In genomic region chr2:86719263-86719636, GRCh38 we compare ENCODE assay signal across 8 cellular contexts. TPM values are rescaled to one million over a fixed set of nuclear protein-coding genes. Genes with fewer than 3 reads are reported as not detected.
A peak's percentile ranks its signal among the peaks of the same experiment; 100 is the strongest.
DNase-seq lines count a peak whose midpoint lies in the region; ATAC-seq and TF ChIP-seq lines count a peak whose summit lies in the region.
"Not testable (repeated sequence)": the region's sequence is repeated elsewhere in the genome, so short reads cannot be mapped to it uniquely, and the experiment has no call there.

No MANE protein-coding gene starts in this region.

- TF ChIP-seq RAD21 in SK-N-SH (IDR thresholded peaks at IDR 0.05; ENCODE audit: low read length), result not testable (repeated sequence)

- peak overlapping the region in 3 of 5 experiments; percentile 67 to 74 (median 71) for H3K4me3 Mint-ChIP-seq in brain

- H3K4me2 ChIP-seq in DOHH2 (ENCODE audit: low read length), result peak overlapping the region; percentile 36; the same call in 1 of the 2 replicates
- H3K4me2 ChIP-seq in SK-N-SH, result not testable (repeated sequence)

- CTCF ChIA-PET in SK-N-SH (lab: Yijun Ruan, JAX), result not testable (repeated sequence)

- H4K20me1 ChIP-seq in DOHH2 (ENCODE audit: control insufficient read depth, insufficient read depth, low read depth, low read length); SK-N-SH (ENCODE audit: insufficient read depth): not testable (repeated sequence)

- not testable (repeated sequence) for H3K9me2 ChIP-seq in DOHH2 (replicated peaks; ENCODE audit: control insufficient read depth, low read length); SK-N-SH

- H3K79me2 ChIP-seq in DOHH2 (ENCODE audit: control insufficient read depth, low read length), result peaks cover 17% of the 10 kb centered on the region
- not testable (repeated sequence) for H3K79me2 ChIP-seq in SK-N-SH (ENCODE audit: insufficient read depth)

- not testable (repeated sequence) for H3K4me1 Mint-ChIP-seq in brain

- H3K4me1 ChIP-seq in DOHH2 (ENCODE audit: control insufficient read depth, low read length); SK-N-SH (ENCODE audit: control insufficient read depth in 1 of 2, insufficient read depth in 2 of 2, low read depth in 1 of 2, low read length in 1 of 2); lower lobe of right lung; prostate gland (replicated peaks); tibial nerve: not testable (repeated sequence)

- WGBS in SK-N-SH (ENCODE audit: low lambda C conversion rate), result no CpG with 5 or more reads among the region's 30 CpGs
- no CpG with 5 or more reads among the region's 30 CpGs for WGBS in prostate gland
- no CpG with 5 or more reads among the region's 30 CpGs for WGBS in tibial nerve, 2 donors

- not testable (repeated sequence) for TF ChIP-seq CTCF in DOHH2 (IDR thresholded peaks at IDR 0.05; ENCODE audit: low read depth, low read length, poor library complexity, severe bottlenecking); SK-N-SH (IDR thresholded peaks at IDR 0.05); brain (conservative IDR thresholded peaks at IDR 0.05); foreskin fibroblast (IDR thresholded peaks at IDR 0.05; ENCODE audit: low read depth, low read length); lower lobe of right lung (IDR thresholded peaks at IDR 0.05); prostate gland (IDR thresholded peaks at IDR 0.05); tibial nerve (IDR thresholded peaks at IDR 0.05)

- H3K9me3 Mint-ChIP-seq in brain, result not testable (repeated sequence)

- ATAC-seq in HG03354 (IDR thresholded peaks at IDR 0.05; ENCODE audit: poor library complexity, severe bottlenecking, unreplicated experiment) (peak; percentile 19), lower lobe of right lung (peak; percentile 68 to 70)

- not testable (repeated sequence) for TF ChIP-seq POLR2A in prostate gland (IDR thresholded peaks at IDR 0.05); tibial nerve (IDR thresholded peaks at IDR 0.05)

- H3K4me3 ChIP-seq in DOHH2 (ENCODE audit: low read length) (peak overlapping the region; percentile 80), SK-N-SH (ENCODE audit: low read depth in 2 of 2, low read length in 1 of 2) (peak overlapping the region in 1 of 2 experiments; percentile 63; a peak in 1 of 4 replicates), foreskin fibroblast (ENCODE audit: low read depth in 1 of 2, low read length in 2 of 2) (peak overlapping the region; percentile 39 to 55), lower lobe of right lung (peak overlapping the region; percentile 67), prostate gland (peak overlapping the region; percentile 58 to 64), tibial nerve (peak overlapping the region in 3 of 4 donors; percentile 56 to 82 (median 66))

- not testable (repeated sequence) for H2AFZ ChIP-seq in SK-N-SH (ENCODE audit: low read depth)

- H3K9ac ChIP-seq in SK-N-SH, result peak overlapping the region; percentile 66; the same call in 1 of the 2 replicates

- POLR2A ChIA-PET in SK-N-SH (lab: Yijun Ruan, JAX), result not testable (repeated sequence)

- not testable (repeated sequence) for H3K36me3 Mint-ChIP-seq in brain

- H3K27me3 ChIP-seq in DOHH2 (ENCODE audit: control insufficient read depth, low read length); SK-N-SH (ENCODE audit: insufficient read depth); lower lobe of right lung (ENCODE audit: low read depth); prostate gland (replicated peaks; ENCODE audit: insufficient read depth); tibial nerve: not testable (repeated sequence)

- not testable (repeated sequence) for H3K27ac ChIP-seq in DOHH2 (ENCODE audit: low read depth, low read length)
- peak overlapping the region in 1 of 2 experiments; percentile 65; a peak in 1 of 4 replicates for H3K27ac ChIP-seq in SK-N-SH (ENCODE audit: low read depth in 2 of 2, low read length in 1 of 2)
- peak overlapping the region; percentile 86 for H3K27ac ChIP-seq in lower lobe of right lung
- peak overlapping the region; percentile 88 to 91 for H3K27ac ChIP-seq in prostate gland
- H3K27ac ChIP-seq in tibial nerve, result peak overlapping the region; percentile 75 to 92 (median 87)

- not testable (repeated sequence) for H3K27me3 Mint-ChIP-seq in brain

- not testable (repeated sequence) for H3K27ac Mint-ChIP-seq in brain

- not testable (repeated sequence) for TF ChIP-seq EP300 in SK-N-SH (IDR thresholded peaks at IDR 0.05; ENCODE audit: borderline replicate concordance in 1 of 2, low read depth in 1 of 2, low read length in 1 of 2); tibial nerve (IDR thresholded peaks at IDR 0.05)

- H3K36me3 ChIP-seq in DOHH2 (ENCODE audit: control insufficient read depth, low read length); SK-N-SH (replicated peaks in 1 of 2; ENCODE audit: control insufficient read depth in 1 of 2, insufficient read depth in 2 of 2, low read length in 1 of 2); lower lobe of right lung; prostate gland; tibial nerve: not testable (repeated sequence)

- not testable (repeated sequence) for DNase-seq in SK-N-SH; foreskin fibroblast; lower lobe of right lung; prostate gland (ENCODE audit: low spot score); tibial nerve (ENCODE audit: low spot score in 2 of 2)

- not testable (repeated sequence) for H3F3A ChIP-seq in DOHH2 (ENCODE audit: control insufficient read depth, insufficient read depth); SK-N-SH (replicated peaks; ENCODE audit: insufficient read depth)

- intact Hi-C loops in lower lobe of right lung (cut with DNase I); prostate gland (cut with DNase I): not testable (repeated sequence)

- not testable (repeated sequence) for H3K9me3 ChIP-seq in DOHH2 (ENCODE audit: control insufficient read depth, insufficient read depth, low read length); SK-N-SH; lower lobe of right lung; prostate gland; tibial nerve

RNA-seq across cellular contexts. Expression of gene RMND5A, which starts 0.8 kb away (rescaled TPM):
- polyA plus RNA-seq in SK-N-SH (2012; rRNA removed) (4.3 and 4.9 TPM in 2 replicates), brain (ENCODE audit: insufficient read depth, low read depth, low replicate concordance) (22.5 TPM)
- 5.9 and 7.1 TPM in 2 replicates for polyA plus RNA-seq in SK-N-SH (2012; cell fraction: cytosol; rRNA removed)
- 3.6 and 3.7 TPM in 2 replicates for polyA plus RNA-seq in SK-N-SH (2012; cell fraction: nucleus; rRNA removed)
- total RNA-seq in lower lobe of right lung (32.1 TPM), prostate gland (10 to 100 TPM; 37.1 to 42.9 TPM), tibial nerve (10 to 100 TPM; 40.5 to 59.9 (median 48.5) TPM)
